28 cellular contexts compared by ENCODE assay signal in the genomic region with DNA sequence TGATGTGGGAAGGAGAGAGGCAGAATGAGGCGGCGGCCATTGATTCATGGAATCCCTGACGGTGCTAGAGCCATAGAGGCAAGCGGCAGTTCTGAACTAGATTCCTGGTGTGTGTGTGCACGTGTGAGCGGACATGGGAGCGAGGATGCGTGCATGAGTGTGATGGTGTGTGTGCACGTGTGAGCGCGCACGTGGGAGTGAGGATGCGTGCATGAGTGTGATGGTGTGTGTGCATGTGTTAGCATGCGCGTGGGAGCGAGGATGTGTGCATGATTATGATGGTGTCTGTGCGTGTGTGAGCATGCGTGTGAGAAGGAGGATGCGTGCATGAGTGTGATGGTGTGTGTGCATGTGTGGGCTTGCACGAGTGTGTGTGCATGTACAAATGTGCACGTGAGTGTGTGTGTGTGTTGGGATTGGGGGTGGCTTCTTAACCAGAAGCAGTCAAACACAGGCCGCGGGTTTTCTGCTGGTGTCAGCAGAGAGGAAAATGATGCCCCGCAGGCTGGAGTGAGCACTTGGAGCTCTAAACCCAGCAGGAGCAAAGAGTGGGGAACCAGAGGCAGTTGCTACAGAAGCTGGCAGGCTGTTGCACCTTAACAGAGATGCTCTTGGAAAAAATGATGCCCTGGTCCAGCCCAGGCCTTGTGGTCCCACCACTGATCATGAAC. TPM values are rescaled to one million over a fixed set of nuclear protein-coding genes. Genes with fewer than 3 reads are reported as not detected.
"Had no signal": no experiment of that assay in that cellular context is flagged by ENCODE, and none has a peak within 500 bp of the region (broad histone marks: within the 10 kb centered on the region; RNA-seq: fewer than 3 reads in every experiment).

No MANE protein-coding gene starts in this region.

- H3K27ac Mint-ChIP-seq: memory B cell; stimulated activated effector memory CD8-positive, alpha-beta T cell treated with anti-CD3 and anti-CD28 coated beads, Interleukin-12 subunit alpha, Interleukin-12 subunit beta, amount 100 ng/mL, for 72 hours had no signal

- H3K36me3 ChIP-seq: gastrocnemius medialis, prostate gland, right atrium auricular region, sigmoid colon, stomach, thyroid gland, uterus had no signal

- H3K4me1 Mint-ChIP-seq: memory B cell; stimulated activated effector memory CD8-positive, alpha-beta T cell treated with anti-CD3 and anti-CD28 coated beads, Interleukin-12 subunit alpha, Interleukin-12 subunit beta, amount 100 ng/mL, for 72 hours had no signal

- H3K9me3 ChIP-seq: gastrocnemius medialis, prostate gland, sigmoid colon, stomach, thyroid gland, uterus had no signal

- H3K9me3 Mint-ChIP-seq: memory B cell; stimulated activated effector memory CD8-positive, alpha-beta T cell treated with anti-CD3 and anti-CD28 coated beads, Interleukin-12 subunit alpha, Interleukin-12 subunit beta, amount 100 ng/mL, for 72 hours; type B pancreatic cell had no signal

- DNase-seq: dorsolateral prefrontal cortex; effector CD4-positive, alpha-beta T cell; foreskin fibroblast; gastrocnemius medialis; midbrain; naive thymus-derived CD8-positive, alpha-beta T cell; nucleus accumbens; stimulated activated CD4-positive, alpha-beta T cell treated with anti-CD3 and anti-CD28 coated beads, Interleukin-2, amount 100 ng/mL, for 24 hours; stimulated activated CD4-positive, alpha-beta T cell treated with anti-CD3 and anti-CD28 coated beads, Interleukin-4, amount 100 ng/mL, for 24 hours; stimulated activated naive CD4-positive, alpha-beta T cell treated with Interleukin-2 at 50 U/mL for 16 hours; stomach; thyroid gland; uterus had no signal

- FAIRE-seq: colon, keratinocyte had no signal

- H3K36me3 Mint-ChIP-seq: naive thymus-derived CD8-positive, alpha-beta T cell; stimulated activated effector memory CD8-positive, alpha-beta T cell treated with anti-CD3 and anti-CD28 coated beads, Interleukin-12 subunit alpha, Interleukin-12 subunit beta, amount 100 ng/mL, for 72 hours; type B pancreatic cell had no signal

- H3K4me3 Mint-ChIP-seq: memory B cell; stimulated activated effector memory CD8-positive, alpha-beta T cell treated with anti-CD3 and anti-CD28 coated beads, Interleukin-12 subunit alpha, Interleukin-12 subunit beta, amount 100 ng/mL, for 72 hours; type B pancreatic cell had no signal

- H3K27me3 Mint-ChIP-seq: naive thymus-derived CD8-positive, alpha-beta T cell had no signal

- ATAC-seq: esophagus mucosa; gastrocnemius medialis; naive thymus-derived CD8-positive, alpha-beta T cell; stimulated activated effector memory CD8-positive, alpha-beta T cell treated with anti-CD3 and anti-CD28 coated beads, Interleukin-12 subunit alpha, Interleukin-12 subunit beta, amount 100 ng/mL, for 72 hours had no signal

- H3K4me3 ChIP-seq: dorsolateral prefrontal cortex, gastrocnemius medialis, lung, prostate gland, right atrium auricular region, sigmoid colon, stomach, thyroid gland, uterus had no signal

- H3K27ac ChIP-seq: dorsolateral prefrontal cortex, epithelial cell of prostate, gastrocnemius medialis, prostate gland, right atrium auricular region, sigmoid colon, stomach, thyroid gland, uterus had no signal

- H3K4me1 ChIP-seq: gastrocnemius medialis, prostate gland, right atrium auricular region, sigmoid colon, stomach, thyroid gland, uterus had no signal

- H3K27me3 ChIP-seq: dorsolateral prefrontal cortex, gastrocnemius medialis, right atrium auricular region, sigmoid colon, thyroid gland, uterus had no signal

RNA-seq across cellular contexts. Expression of gene DIPK1C, which starts 29.5 kb away (rescaled TPM):
- total RNA-seq: esophagus mucosa, glomerular endothelial cell, lung, osteocyte, subcutaneous adipose tissue, thyroid gland had no signal
- polyA plus RNA-seq: keratinocyte, neural cell had no signal
